ENCODE assay signal across 8 cellular contexts in the genomic region with DNA sequence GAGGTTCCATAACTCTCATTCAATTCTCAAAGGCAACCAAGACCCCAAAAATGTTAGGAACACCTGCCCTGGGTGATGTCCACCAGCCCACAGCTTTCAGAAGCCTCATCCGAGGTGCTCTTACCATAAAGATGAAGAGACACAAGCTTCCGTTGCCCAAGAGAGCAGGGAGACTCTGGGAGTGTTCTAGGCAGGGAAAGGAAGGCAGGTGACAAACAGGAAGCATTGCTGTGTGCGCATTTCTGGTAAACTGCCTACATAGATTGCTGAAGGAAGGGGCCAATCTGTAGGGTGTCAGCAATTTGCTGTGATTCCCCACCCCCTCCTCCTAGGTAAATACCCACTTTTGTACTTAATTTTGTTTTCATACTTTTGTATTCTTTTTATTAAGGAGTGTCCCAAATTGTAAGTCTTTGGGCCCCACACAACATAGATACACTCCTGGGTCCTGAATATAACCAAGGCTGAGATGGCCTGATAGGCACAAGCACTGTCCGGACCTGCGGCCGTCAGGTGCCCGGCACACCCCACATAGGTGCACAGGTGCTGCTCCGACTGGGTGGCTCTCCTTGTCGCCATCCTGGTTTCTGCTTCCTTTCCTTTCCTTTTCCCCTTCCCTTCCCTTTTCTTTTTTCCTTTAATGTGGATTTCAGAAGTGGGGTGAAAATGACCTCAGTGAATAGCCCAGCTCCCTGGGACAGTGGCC. TPM values are rescaled to one million over a fixed set of nuclear protein-coding genes. Genes with fewer than 3 reads are reported as not detected.
DNase-seq lines count a peak whose midpoint lies in the region; ATAC-seq, FAIRE-seq and TF ChIP-seq lines count a peak whose summit lies in the region.

No MANE protein-coding gene starts in this region.

- TF ChIP-seq POLR2A in spleen (IDR thresholded peaks at IDR 0.05): no peak

- peak overlapping the region in 1 of 8 donors; percentile 34 for H3K4me3 ChIP-seq in spleen
- peak overlapping the region in 1 of 2 donors; percentile 3 for H3K4me3 ChIP-seq in kidney (ENCODE audit: low read length in 2 of 2)

- no peak for DNase-seq in GM19239 (ENCODE audit: insufficient read length, low spot score)
- DNase-seq in activated CD4-positive, alpha-beta T cell treated with anti-CD3 and anti-CD28 coated beads, Interleukin-2, amount 50 U/mL, for 48 hours: peak; percentile 33 to 38
- no peak for DNase-seq in spleen
- no peak for DNase-seq in AG08396 (ENCODE audit: low spot score)
- DNase-seq in T1000 (lab: John Stamatoyannopoulos, UW): no peak
- DNase-seq in HuH-7 (ENCODE audit: low spot score): no peak
- no peak for DNase-seq in kidney

- FAIRE-seq in GM19239 (lab: Jason Lieb, UNC) (peak; percentile 83), kidney (lab: Jason Lieb, UNC) (no peak)

- TF ChIP-seq CTCF in spleen (IDR thresholded peaks at IDR 0.05 in 8 of 11, conservative IDR thresholded peaks at IDR 0.05 in 3 of 11) (no peak), kidney (IDR thresholded peaks at IDR 0.05; ENCODE audit: borderline replicate concordance, extremely low read depth, insufficient read depth) (no peak)

- H3K36me3 ChIP-seq in spleen (no peaks in the 10 kb centered on the region), kidney (ENCODE audit: control insufficient read depth in 1 of 2, insufficient read depth in 2 of 2, low read length in 2 of 2) (no peaks in the 10 kb centered on the region)

- intact Hi-C loops in spleen (cut with DNase I; ENCODE audit: low total_unique reads): no loop called here
- intact Hi-C loops in kidney (cut with DNase I): no loop called here

- H3K9me3 ChIP-seq in spleen (no peaks in the 10 kb centered on the region), kidney (ENCODE audit: control insufficient read depth in 1 of 2, low read length in 2 of 2) (no peaks in the 10 kb centered on the region)

- 48 to 69% (median 62%) methylated on average over 9 of the region's 9 CpGs for WGBS in spleen, 5 donors

- ATAC-seq in HG03039 (IDR thresholded peaks at IDR 0.05; ENCODE audit: unreplicated experiment): peak; percentile 6

- no peaks in the 10 kb centered on the region for H3K27me3 ChIP-seq in spleen (replicated peaks in 1 of 7)

- no peak overlapping the region for H3K9ac ChIP-seq in kidney (ENCODE audit: low read length in 2 of 2)

- H3K27ac ChIP-seq in spleen: peak overlapping the region; percentile 49 to 88 (median 76)
- peak overlapping the region in 1 of 2 donors; percentile 53 for H3K27ac ChIP-seq in kidney (ENCODE audit: low read depth in 2 of 2, low read length in 2 of 2)

- H3K4me1 ChIP-seq in spleen (peaks cover 20 to 67% (median 52%) of the 10 kb centered on the region in 6 donors), kidney (ENCODE audit: control insufficient read depth in 1 of 2, insufficient read depth in 1 of 2, low read depth in 1 of 2, low read length in 2 of 2) (peaks cover 7 to 9% of the 10 kb centered on the region in 2 donors)

RNA-seq across cellular contexts. Expression of a gene that starts 51.4 kb away (rescaled TPM):
- 10 to 100 TPM; 16.1 to 34.8 (median 27.3) TPM for total RNA-seq in spleen
- 10 to 100 TPM; 10.3 to 11.5 (median 11.2) TPM for polyA plus RNA-seq in spleen
- total RNA-seq in kidney: 28.6 TPM
- polyA plus RNA-seq in kidney (ENCODE audit: insufficient read depth, low read depth, low replicate concordance): 12.4 TPM

Comparison
In these comparisons a context has a peak if more than half of its experiments do, and no peak if none do; other contexts are left out.
1. DNase-seq: peak in activated CD4-positive, alpha-beta T cell treated with anti-CD3 and anti-CD28 coated beads, Interleukin-2, amount 50 U/mL, for 48 hours (2 of 2); none in GM19239 (single experiment), spleen (single experiment), AG08396 (single experiment), T1000 (single experiment), HuH-7 (single experiment) and kidney (single experiment).